In the genomic region with DNA sequence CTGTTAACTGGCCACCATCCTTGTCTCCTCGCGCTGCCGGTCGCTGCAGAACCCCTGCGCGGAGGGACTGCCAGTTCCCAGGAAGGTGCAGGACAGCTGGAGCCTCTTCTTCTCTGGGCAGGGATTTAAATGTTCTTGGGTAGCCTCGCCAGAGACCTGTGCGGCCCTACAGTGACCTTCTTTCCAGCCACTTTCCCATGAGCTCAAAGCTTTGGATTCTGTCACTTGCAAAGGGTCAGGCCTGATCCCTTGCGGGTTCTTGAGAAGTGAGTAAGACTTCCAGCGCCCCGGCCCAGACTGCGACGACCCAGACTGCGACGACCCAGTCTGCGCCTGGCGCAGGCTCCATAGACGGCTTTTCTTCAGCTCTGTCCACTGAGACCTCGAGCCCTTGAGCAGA, we compare ENCODE assay signal across 8 cellular contexts. TPM values are rescaled to one million over a fixed set of nuclear protein-coding genes. Genes with fewer than 3 reads are reported as not detected.
DNase-seq lines count a peak whose midpoint lies in the region; ATAC-seq and TF ChIP-seq lines count a peak whose summit lies in the region.

No MANE protein-coding gene starts in this region.

- WGBS in hepatocyte (ENCODE audit: low lambda C conversion rate, missing lambda C conversion rate) = 88% methylated on average over 19 of the region's 19 CpGs
- 89 to 99% (median 91%) methylated on average over 15 to 19 of the region's 19 CpGs for WGBS in adrenal gland, 4 donors

- no peak for TF ChIP-seq POLR2A in adrenal gland (IDR thresholded peaks at IDR 0.05)

- peaks cover 7% of the 10 kb centered on the region for H3K4me1 ChIP-seq in hepatocyte (ENCODE audit: insufficient read depth)
- H3K4me1 ChIP-seq in adrenal gland (replicated peaks in 1 of 2) = peaks cover 20 to 30% of the 10 kb centered on the region in 2 donors

- peaks cover 72% of the 10 kb centered on the region for H3K4me1 Mint-ChIP-seq in activated T-cell treated with anti-CD3 and anti-CD28 coated beads, Interleukin-2, amount 50 U/mL, for 4 hours (ENCODE audit: low read depth)

- peak overlapping the region; percentile 92 for H3K4me3 Mint-ChIP-seq in activated T-cell treated with anti-CD3 and anti-CD28 coated beads, Interleukin-2, amount 50 U/mL, for 4 hours

- H3K27ac ChIP-seq in hepatocyte (peak overlapping the region; percentile 93), adrenal gland (peak overlapping the region in 1 of 5 donors; percentile 97)

- DNase-seq in HFF-Myc (ENCODE audit: extremely low read depth, low read depth) (no peak), hepatocyte (ENCODE audit: low spot score) (no peak), NCI-H1436 treated with DMSO at 0.1 percent for 48 hours (lab: John Stamatoyannopoulos, UW) (no peak), adrenal gland (no peak)
- peak; percentile 54 for DNase-seq in activated T-cell treated with anti-CD3 and anti-CD28 coated beads, Interleukin-2, amount 50 U/mL, for 4 hours
- peak; percentile 37 for DNase-seq in stimulated activated CD4-positive, alpha-beta T cell treated with anti-CD3 and anti-CD28 coated beads, Interleukin-4, amount 100 ng/mL, for 24 hours

- no peaks in the 10 kb centered on the region for H3K9me3 Mint-ChIP-seq in activated T-cell treated with anti-CD3 and anti-CD28 coated beads, Interleukin-2, amount 50 U/mL, for 4 hours

- H3K9me2 ChIP-seq in hepatocyte (replicated peaks; ENCODE audit: insufficient read depth) = no peaks in the 10 kb centered on the region

- intact Hi-C loops in adrenal gland (cut with DNase I) = loop anchor here in 1 of 2 donors (10.0 kb wide), 1 partner anchor 193 kb away; the partner anchor contains the start of gene SLFN12

- peak overlapping the region; percentile 87 for H2AFZ ChIP-seq in hepatocyte

- TF ChIP-seq CTCF in HFF-Myc (IDR thresholded peaks at IDR 0.05; ENCODE audit: low read depth, low read length, missing control alignments) = no peak
- no peak for TF ChIP-seq CTCF in hepatocyte (IDR thresholded peaks at IDR 0.05; ENCODE audit: poor library complexity)
- TF ChIP-seq CTCF in adrenal gland (IDR thresholded peaks at IDR 0.05) = no peak

- no peaks in the 10 kb centered on the region for H3K27me3 Mint-ChIP-seq in activated T-cell treated with anti-CD3 and anti-CD28 coated beads, Interleukin-2, amount 50 U/mL, for 4 hours (ENCODE audit: low read depth)

- H3K4me3 ChIP-seq in HFF-Myc (replicated peaks; ENCODE audit: low read depth, low read length) (peak overlapping the region; percentile 81), hepatocyte (no peak overlapping the region), adrenal gland (peak overlapping the region in 2 of 4 donors; percentile 73 to 78)

- H3K9me3 ChIP-seq in hepatocyte (ENCODE audit: low read depth) (no peaks in the 10 kb centered on the region), adrenal gland (replicated peaks in 1 of 3) (no peaks in the 10 kb centered on the region)

- H4K20me1 ChIP-seq in hepatocyte (ENCODE audit: insufficient read depth, poor library complexity, severe bottlenecking) = no peaks in the 10 kb centered on the region

- ATAC-seq in activated T-cell treated with anti-CD3 and anti-CD28 coated beads, Interleukin-2, amount 50 U/mL, for 4 hours = no peak
- ATAC-seq in GM19328 (IDR thresholded peaks at IDR 0.05; ENCODE audit: unreplicated experiment) (no peak), GM18519 (IDR thresholded peaks at IDR 0.05; ENCODE audit: low FRiP score, unreplicated experiment) (no peak)

- H3K27me3 ChIP-seq in hepatocyte = no peaks in the 10 kb centered on the region
- no peaks in the 10 kb centered on the region for H3K27me3 ChIP-seq in adrenal gland

- peaks cover 17% of the 10 kb centered on the region for H3K79me2 ChIP-seq in hepatocyte

- peak overlapping the region; percentile 81 for H3K4me2 ChIP-seq in hepatocyte

- H3K36me3 Mint-ChIP-seq in activated T-cell treated with anti-CD3 and anti-CD28 coated beads, Interleukin-2, amount 50 U/mL, for 4 hours (ENCODE audit: insufficient read depth) = no peaks in the 10 kb centered on the region

- H3K36me3 ChIP-seq in hepatocyte (replicated peaks; ENCODE audit: insufficient read depth, low read depth) (no peaks in the 10 kb centered on the region), adrenal gland (replicated peaks in 1 of 2) (no peaks in the 10 kb centered on the region)

RNA-seq across cellular contexts. Expression of gene SLFN5, which starts 1.4 kb away (rescaled TPM):
- total RNA-seq in activated T-cell treated with anti-CD3 and anti-CD28 coated beads, Interleukin-2, amount 50 U/mL, for 4 hours = 10 to 100 TPM in 1 of 3 donors, 1 to 10 TPM in 2; 5.2 to 16.2 (median 8.0) TPM
- total RNA-seq in hepatocyte (9.5 and 9.8 TPM in 2 replicates), adrenal gland (10 to 100 TPM; 33.2 to 57.8 (median 38.8) TPM)
- polyA plus RNA-seq in hepatocyte (1.6 and 1.7 TPM in 2 replicates), adrenal gland (10 to 100 TPM in 1 of 3 donors, 1 to 10 TPM in 2; 4.3 to 16.5 (median 8.0) TPM)

RNA-seq across cellular contexts. Expression of gene SLC35G3, which starts 47.3 kb away (rescaled TPM):
- total RNA-seq in activated T-cell treated with anti-CD3 and anti-CD28 coated beads, Interleukin-2, amount 50 U/mL, for 4 hours = not detected
- total RNA-seq in hepatocyte (not detected in 2 replicates), adrenal gland (not detected)
- polyA plus RNA-seq in hepatocyte (not detected in 2 replicates), adrenal gland (not detected)

Comparison
In these comparisons a context has a peak if more than half of its experiments do, and no peak if none do; other contexts are left out.
1. DNase-seq: peak in activated T-cell treated with anti-CD3 and anti-CD28 coated beads, Interleukin-2, amount 50 U/mL, for 4 hours (single experiment) and stimulated activated CD4-positive, alpha-beta T cell treated with anti-CD3 and anti-CD28 coated beads, Interleukin-4, amount 100 ng/mL, for 24 hours (single experiment); none in HFF-Myc (single experiment), hepatocyte (single experiment), NCI-H1436 treated with DMSO at 0.1 percent for 48 hours (single experiment) and adrenal gland (0 of 7).